8 cellular contexts compared by ENCODE assay signal in genomic region chr14:70534904-70535303, GRCh38.
"Had no signal": no experiment of that assay in that cellular context is flagged by ENCODE, and none has a peak within 500 bp of the region (broad histone marks: within the 10 kb centered on the region; RNA-seq: fewer than 3 reads in every experiment).

TSS of gene ADAM20 (minus strand) at chr14:70535004. CDS start at chr14:70524757, 10,247 bp downstream.

- H3K27ac ChIP-seq: GM23248, HL-60 had no signal

- H2AFZ ChIP-seq: GM23248 had no signal

- H3K36me3 ChIP-seq: HAP-1 had no signal

- H3K9me3 ChIP-seq: HAP-1 had no signal

- H3K4me3 ChIP-seq: GM23248, HAP-1, K562 had no signal

- H3K9ac ChIP-seq: GM23248 had no signal

- DNase-seq: GM23248, GOT3, H7, HFFc6, IMR-90 had no signal

- H3K4me1 ChIP-seq: HAP-1 had no signal
